Comparison of ENCODE assay signal across 8 cellular contexts in genomic region chr14:92589213-92589852, GRCh38.
DNase-seq lines count a peak whose midpoint lies in the region; ATAC-seq and TF ChIP-seq lines count a peak whose summit lies in the region.

No MANE protein-coding gene starts in this region.

- H3K36me3 Mint-ChIP-seq in central memory CD8-positive, alpha-beta T cell (ENCODE audit: insufficient read depth), result peaks cover 16% of the 10 kb centered on the region
- H3K36me3 Mint-ChIP-seq in neural crest cell (ENCODE audit: low read depth), result no peaks in the 10 kb centered on the region

- H3K27ac Mint-ChIP-seq in central memory CD8-positive, alpha-beta T cell (ENCODE audit: low read depth), result no peak overlapping the region
- H3K27ac Mint-ChIP-seq in neural crest cell (ENCODE audit: unreplicated experiment), result no peak overlapping the region

- peak overlapping the region; percentile 7 for H3K4me3 Mint-ChIP-seq in central memory CD8-positive, alpha-beta T cell
- no peak overlapping the region for H3K4me3 Mint-ChIP-seq in neural crest cell

- no peak for ATAC-seq in central memory CD8-positive, alpha-beta T cell (replicated peaks; ENCODE audit: extremely low read depth, poor library complexity, severe bottlenecking)
- ATAC-seq in GM19395 (IDR thresholded peaks at IDR 0.05; ENCODE audit: unreplicated experiment) (no peak), HG02623 (IDR thresholded peaks at IDR 0.05; ENCODE audit: unreplicated experiment) (no peak)

- no peaks in the 10 kb centered on the region for H3K9me3 Mint-ChIP-seq in central memory CD8-positive, alpha-beta T cell
- peaks cover 2% of the 10 kb centered on the region for H3K9me3 Mint-ChIP-seq in neural crest cell

- H3K4me1 Mint-ChIP-seq in central memory CD8-positive, alpha-beta T cell, result peaks cover 68% of the 10 kb centered on the region
- H3K4me1 Mint-ChIP-seq in neural crest cell, result no peaks in the 10 kb centered on the region

- peak; percentile 30 for DNase-seq in DMS 273 (lab: John Stamatoyannopoulos, UW; ENCODE audit: unreplicated experiment)
- no peak for DNase-seq in DMS 273 treated with DMSO at 0.1 percent for 48 hours (lab: John Stamatoyannopoulos, UW)
- peak; percentile 23 for DNase-seq in HuH-7 (ENCODE audit: low spot score)
- no peak for DNase-seq in central memory CD8-positive, alpha-beta T cell (ENCODE audit: low spot score in 2 of 2)
- no peak for DNase-seq in neural crest cell (ENCODE audit: low read depth, low spot score)
- DNase-seq in activated naive CD4-positive, alpha-beta T cell treated with anti-CD3 and anti-CD28 coated beads, Interleukin-2, amount 50 U/mL, for 16 hours, result no peak

- TF ChIP-seq CTCF in neural crest cell (conservative IDR thresholded peaks at IDR 0.05), result peak; percentile 47

- no peaks in the 10 kb centered on the region for H3K27me3 Mint-ChIP-seq in central memory CD8-positive, alpha-beta T cell
- H3K27me3 Mint-ChIP-seq in neural crest cell (ENCODE audit: low read depth), result no peaks in the 10 kb centered on the region

Comparison
In these comparisons a context has a peak if more than half of its experiments do, and no peak if none do; other contexts are left out.
1. DNase-seq: peak in DMS 273 (single experiment) and HuH-7 (single experiment); none in DMS 273 treated with DMSO at 0.1 percent for 48 hours (single experiment), central memory CD8-positive, alpha-beta T cell (0 of 2), neural crest cell (single experiment) and activated naive CD4-positive, alpha-beta T cell treated with anti-CD3 and anti-CD28 coated beads, Interleukin-2, amount 50 U/mL, for 16 hours (single experiment).